8 cellular contexts compared by ENCODE assay signal in genomic region chr7:99559276-99559915, GRCh38. TPM values are rescaled to one million over a fixed set of nuclear protein-coding genes. Genes with fewer than 3 reads are reported as not detected.
A peak's percentile ranks its signal among the peaks of the same experiment; 100 is the strongest.
DNase-seq lines count a peak whose midpoint lies in the region; ATAC-seq lines count a peak whose summit lies in the region.

No MANE protein-coding gene starts in this region.

- no peaks in the 10 kb centered on the region for H3K9me3 Mint-ChIP-seq in activated CD8-positive, alpha-beta T cell treated with anti-CD3 and anti-CD28 coated beads, Interleukin-2, amount 10 ng/mL, durations not matched to agents 7 days and 5 days (ENCODE audit: insufficient read depth)
- H3K9me3 Mint-ChIP-seq in stimulated activated effector memory CD8-positive, alpha-beta T cell treated with anti-CD3 and anti-CD28 coated beads, Interleukin-12 subunit alpha, Interleukin-12 subunit beta, amount 100 ng/mL, for 72 hours: no peaks in the 10 kb centered on the region

- no peaks in the 10 kb centered on the region for H3K27me3 Mint-ChIP-seq in activated CD8-positive, alpha-beta T cell treated with anti-CD3 and anti-CD28 coated beads, Interleukin-2, amount 10 ng/mL, durations not matched to agents 7 days and 5 days (ENCODE audit: low read depth)

- H3K27ac Mint-ChIP-seq in activated CD8-positive, alpha-beta T cell treated with anti-CD3 and anti-CD28 coated beads, Interleukin-2, amount 10 ng/mL, durations not matched to agents 7 days and 5 days: peak overlapping the region; percentile 100
- H3K27ac Mint-ChIP-seq in stimulated activated effector memory CD8-positive, alpha-beta T cell treated with anti-CD3 and anti-CD28 coated beads, Interleukin-12 subunit alpha, Interleukin-12 subunit beta, amount 100 ng/mL, for 72 hours: peak overlapping the region; percentile 100

- H3K36me3 Mint-ChIP-seq in activated CD8-positive, alpha-beta T cell treated with anti-CD3 and anti-CD28 coated beads, Interleukin-2, amount 10 ng/mL, durations not matched to agents 7 days and 5 days (ENCODE audit: low read depth): peaks cover 68% of the 10 kb centered on the region
- peaks cover 100% of the 10 kb centered on the region for H3K36me3 Mint-ChIP-seq in stimulated activated effector memory CD8-positive, alpha-beta T cell treated with anti-CD3 and anti-CD28 coated beads, Interleukin-12 subunit alpha, Interleukin-12 subunit beta, amount 100 ng/mL, for 72 hours

- H3K27ac ChIP-seq in iPS DF 6.9 (ENCODE audit: low read length): no peak overlapping the region

- peak; percentile 5 for ATAC-seq in HG03103 (IDR thresholded peaks at IDR 0.05; ENCODE audit: low read depth, unreplicated experiment)
- ATAC-seq in activated CD8-positive, alpha-beta T cell treated with anti-CD3 and anti-CD28 coated beads, Interleukin-2, amount 10 ng/mL, durations not matched to agents 7 days and 5 days: no peak
- no peak for ATAC-seq in stimulated activated effector memory CD8-positive, alpha-beta T cell treated with anti-CD3 and anti-CD28 coated beads, Interleukin-12 subunit alpha, Interleukin-12 subunit beta, amount 100 ng/mL, for 72 hours
- no peak for ATAC-seq in activated CD4-positive, CD25-positive, alpha-beta regulatory T cell treated with anti-CD3 and anti-CD28 coated beads, Interleukin-2, amount 50 U/mL, for 24 hours

- H3K4me1 ChIP-seq in iPS DF 6.9 (ENCODE audit: control insufficient read depth, insufficient read depth, low read length): no peaks in the 10 kb centered on the region

- H3K4me3 ChIP-seq in iPS DF 6.9 (ENCODE audit: low read length): peak overlapping the region; percentile 99

- H3K27me3 ChIP-seq in iPS DF 6.9 (ENCODE audit: control insufficient read depth, insufficient read depth, low read length): no peaks in the 10 kb centered on the region

- CTCF ChIA-PET in activated CD8-positive, alpha-beta T cell treated with anti-CD3 and anti-CD28 coated beads, Interleukin-2, amount 10 ng/mL, durations not matched to agents 7 days and 5 days (lab: Charles Lee): interaction anchor here (0.8 to 2.8 kb wide), 6 partner anchors 45 to 542 kb away, joined by 3 to 12 read pairs (median 4); partner anchors contain the start of genes AP4M1, MCM7, TRIM4 and ZNF394

- H3K36me3 ChIP-seq in iPS DF 6.9 (ENCODE audit: control insufficient read depth, insufficient read depth, low read length): peaks cover 12% of the 10 kb centered on the region; the same call in 1 of the 2 replicates

- no CpG with 5 or more reads among the region's 24 CpGs for WGBS in iPS DF 6.9 (ENCODE audit: insufficient coverage, insufficient read length)

- H3K9me3 ChIP-seq in iPS DF 6.9 (ENCODE audit: control insufficient read depth, insufficient read depth, low read length): no peaks in the 10 kb centered on the region

- DNase-seq in activated CD8-positive, alpha-beta T cell treated with anti-CD3 and anti-CD28 coated beads, Interleukin-2, amount 10 ng/mL, durations not matched to agents 7 days and 5 days: no peak
- DNase-seq in iPS DF 6.9 (ENCODE audit: low read depth, low spot score): no peak
- no peak for DNase-seq in stimulated activated effector memory CD8-positive, alpha-beta T cell treated with anti-CD3 and anti-CD28 coated beads, Interleukin-12 subunit alpha, Interleukin-12 subunit beta, amount 100 ng/mL, for 72 hours (ENCODE audit: low spot score in 2 of 2)
- no peak for DNase-seq in iPS-NIHi7 (ENCODE audit: extremely low spot score)
- no peak for DNase-seq in AG08396 (ENCODE audit: low spot score)
- no peak for DNase-seq in HK-2 (ENCODE audit: unreplicated experiment)

- H3K4me1 Mint-ChIP-seq in activated CD8-positive, alpha-beta T cell treated with anti-CD3 and anti-CD28 coated beads, Interleukin-2, amount 10 ng/mL, durations not matched to agents 7 days and 5 days (ENCODE audit: low read depth): peaks cover 56% of the 10 kb centered on the region
- H3K4me1 Mint-ChIP-seq in stimulated activated effector memory CD8-positive, alpha-beta T cell treated with anti-CD3 and anti-CD28 coated beads, Interleukin-12 subunit alpha, Interleukin-12 subunit beta, amount 100 ng/mL, for 72 hours: peaks cover 51% of the 10 kb centered on the region

- peak overlapping the region; percentile 100 for H3K4me3 Mint-ChIP-seq in activated CD8-positive, alpha-beta T cell treated with anti-CD3 and anti-CD28 coated beads, Interleukin-2, amount 10 ng/mL, durations not matched to agents 7 days and 5 days
- peak overlapping the region; percentile 100 for H3K4me3 Mint-ChIP-seq in stimulated activated effector memory CD8-positive, alpha-beta T cell treated with anti-CD3 and anti-CD28 coated beads, Interleukin-12 subunit alpha, Interleukin-12 subunit beta, amount 100 ng/mL, for 72 hours

- POLR2A ChIA-PET in activated CD8-positive, alpha-beta T cell treated with anti-CD3 and anti-CD28 coated beads, Interleukin-2, amount 10 ng/mL, durations not matched to agents 7 days and 5 days (lab: Charles Lee): interaction anchor here (0.6 to 5.4 kb wide), 16 partner anchors 8 to 1315 kb away, joined by 3 to 57 read pairs (median 14); partner anchors contain the start of genes BUD31, PDAP1, SRRT and ZKSCAN5

RNA-seq across cellular contexts. Expression of gene ZNF655, which starts 1.0 kb away (rescaled TPM):
- 100 to 1,000 TPM; 101 to 108 TPM for total RNA-seq in activated CD8-positive, alpha-beta T cell treated with anti-CD3 and anti-CD28 coated beads, Interleukin-2, amount 10 ng/mL, durations not matched to agents 7 days and 5 days

RNA-seq across cellular contexts. Expression of gene FAM200A, which starts 7.5 kb away (rescaled TPM):
- total RNA-seq in activated CD8-positive, alpha-beta T cell treated with anti-CD3 and anti-CD28 coated beads, Interleukin-2, amount 10 ng/mL, durations not matched to agents 7 days and 5 days: 1 to 10 TPM; 5.1 to 5.4 TPM

RNA-seq across cellular contexts. Expression of gene TMEM225B, which starts 38.7 kb away (rescaled TPM):
- total RNA-seq in activated CD8-positive, alpha-beta T cell treated with anti-CD3 and anti-CD28 coated beads, Interleukin-2, amount 10 ng/mL, durations not matched to agents 7 days and 5 days: 1 to 10 TPM; 1.2 to 1.4 TPM

RNA-seq across cellular contexts. Expression of gene ZKSCAN5, which starts 54.9 kb away (rescaled TPM):
- total RNA-seq in activated CD8-positive, alpha-beta T cell treated with anti-CD3 and anti-CD28 coated beads, Interleukin-2, amount 10 ng/mL, durations not matched to agents 7 days and 5 days: 10 to 100 TPM; 13.9 TPM

RNA-seq across cellular contexts. Expression of gene ZSCAN25, which starts 57.4 kb away (rescaled TPM):
- total RNA-seq in activated CD8-positive, alpha-beta T cell treated with anti-CD3 and anti-CD28 coated beads, Interleukin-2, amount 10 ng/mL, durations not matched to agents 7 days and 5 days: 10 to 100 TPM; 34.8 to 36.3 TPM
